Comparison of ENCODE assay signal across 13 cellular contexts in the genomic region with DNA sequence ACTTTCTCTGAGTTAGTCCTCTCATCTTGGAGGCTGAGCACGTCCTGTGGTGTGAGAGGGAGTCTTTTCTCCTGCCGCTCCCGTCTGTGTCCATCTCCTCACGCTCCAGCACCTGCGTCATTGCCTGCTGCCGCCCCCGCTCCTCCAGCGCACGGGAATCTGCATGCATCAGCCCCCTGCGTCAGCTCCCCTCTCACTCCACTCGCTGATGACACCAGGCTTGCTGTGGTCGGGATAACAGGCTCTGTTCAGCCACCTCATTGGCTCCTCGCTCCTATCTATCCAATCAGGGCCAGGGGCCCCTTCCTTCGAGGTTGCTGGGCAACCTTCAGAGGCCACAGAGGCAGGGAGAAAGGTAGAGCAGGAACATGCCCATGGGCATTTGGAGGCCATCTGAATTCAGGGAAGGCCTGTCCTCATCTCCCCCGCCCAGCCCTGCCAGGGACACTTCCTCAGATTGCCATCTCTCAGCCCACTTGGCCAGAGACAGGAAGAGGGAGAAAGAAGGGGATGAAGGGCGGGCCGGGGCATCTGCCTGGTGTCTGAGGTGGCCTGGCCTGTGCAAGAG. TPM values are rescaled to one million over a fixed set of nuclear protein-coding genes. Genes with fewer than 3 reads are reported as not detected.
DNase-seq lines count a peak whose midpoint lies in the region; ATAC-seq and TF ChIP-seq lines count a peak whose summit lies in the region.
"Had no signal": no experiment of that assay in that cellular context is flagged by ENCODE, and none has a peak within 500 bp of the region (broad histone marks: within the 10 kb centered on the region; RNA-seq: fewer than 3 reads in every experiment).

No MANE protein-coding gene starts in this region.

- WGBS in mesendoderm (ENCODE audit: extremely low coverage, insufficient coverage, low lambda C conversion rate), result no CpG with 5 or more reads among the region's 17 CpGs

- H3K27ac Mint-ChIP-seq in chondrocyte (ENCODE audit: unreplicated experiment), result no peak overlapping the region
- H3K27ac Mint-ChIP-seq in CD4-positive, alpha-beta T cell, result no peak overlapping the region
- H3K27ac Mint-ChIP-seq: CD8-positive, alpha-beta T cell had no signal

- H3K56ac ChIP-seq in mesendoderm (ENCODE audit: low read length), result no peak overlapping the region

- H2BK5ac ChIP-seq in mesendoderm (ENCODE audit: low read length), result no peak overlapping the region

- H3K9me3 Mint-ChIP-seq in chondrocyte (ENCODE audit: low read depth), result no peaks in the 10 kb centered on the region
- H3K9me3 Mint-ChIP-seq in CD4-positive, alpha-beta T cell, result no peaks in the 10 kb centered on the region
- H3K9me3 Mint-ChIP-seq: CD8-positive, alpha-beta T cell had no signal

- no peaks in the 10 kb centered on the region for H3K79me2 ChIP-seq in mesendoderm (ENCODE audit: control insufficient read depth, insufficient read depth, low read length)

- H3K36me3 ChIP-seq in BE2C (no peaks in the 10 kb centered on the region), mesendoderm (ENCODE audit: control insufficient read depth, insufficient read depth, low read length) (no peaks in the 10 kb centered on the region)
- H3K36me3 ChIP-seq: thoracic aorta had no signal

- no peak overlapping the region for H3K9ac ChIP-seq in mesendoderm (ENCODE audit: low read length)

- no peak overlapping the region for H2AK5ac ChIP-seq in mesendoderm (ENCODE audit: low read length)

- H3K36me3 Mint-ChIP-seq in chondrocyte (ENCODE audit: low read depth), result no peaks in the 10 kb centered on the region
- H3K36me3 Mint-ChIP-seq in CD4-positive, alpha-beta T cell (ENCODE audit: low read depth), result no peaks in the 10 kb centered on the region
- H3K36me3 Mint-ChIP-seq: CD8-positive, alpha-beta T cell had no signal

- H3K9me3 ChIP-seq in BE2C, result no peaks in the 10 kb centered on the region
- H3K9me3 ChIP-seq in CD4-positive, alpha-beta T cell (ENCODE audit: control insufficient read depth, low read length), result no peaks in the 10 kb centered on the region
- H3K9me3 ChIP-seq: thoracic aorta had no signal

- H3K27ac ChIP-seq in mesendoderm (ENCODE audit: low read depth, low read length), result no peak overlapping the region
- H3K27ac ChIP-seq in CD4-positive, alpha-beta T cell (ENCODE audit: low read depth, low read length), result no peak overlapping the region
- H3K27ac ChIP-seq: thoracic aorta had no signal

- H3K4me1 ChIP-seq in BE2C, result peaks cover 22% of the 10 kb centered on the region
- H3K4me1 ChIP-seq in mesendoderm (ENCODE audit: control insufficient read depth, low read depth, low read length), result no peaks in the 10 kb centered on the region

- no peaks in the 10 kb centered on the region for H3K79me1 ChIP-seq in mesendoderm (ENCODE audit: low read length)

- TF ChIP-seq CTCF in BE2C (IDR thresholded peaks at IDR 0.05; ENCODE audit: low read depth, low read length) (no peak), chondrocyte (IDR thresholded peaks at IDR 0.05) (no peak)
- no peak for TF ChIP-seq CTCF in CD4-positive, alpha-beta T cell (IDR thresholded peaks at IDR 0.05)

- DNase-seq in BE2C, result peak; percentile 78
- DNase-seq in NCI-H146 (lab: John Stamatoyannopoulos, UW), result peak; percentile 57
- peak; percentile 82 for DNase-seq in chondrocyte (ENCODE audit: low spot score)
- peak; percentile 92 for DNase-seq in mesendoderm
- DNase-seq in NCI-H1105 treated with DMSO at 0.1 percent for 48 hours (lab: John Stamatoyannopoulos, UW), result no peak
- no peak for DNase-seq in NK-92 (lab: John Stamatoyannopoulos, UW; ENCODE audit: unreplicated experiment)
- no peak for DNase-seq in CD4-positive, alpha-beta T cell
- no peak for DNase-seq in NCI-H187 treated with DMSO at 0.1 percent for 48 hours (lab: John Stamatoyannopoulos, UW)
- DNase-seq: activated T-cell treated with anti-CD3 and anti-CD28 coated beads, Interleukin-2, amount 50 U/mL, for 48 hours; CD8-positive, alpha-beta T cell; PC-3 had no signal

- intact Hi-C loops in CD4-positive, alpha-beta T cell (cut with DNase I, micrococcal nuclease), result no loop called here

- CTCF ChIA-PET in CD4-positive, alpha-beta T cell (lab: Charles Lee), result no interaction called here

- POLR2A ChIA-PET in CD4-positive, alpha-beta T cell (lab: Charles Lee), result no interaction called here

- no peak overlapping the region for H3K23ac ChIP-seq in mesendoderm (ENCODE audit: low read length)

- H3K27me3 ChIP-seq in BE2C (no peaks in the 10 kb centered on the region), mesendoderm (ENCODE audit: insufficient read depth, low read length, poor library complexity) (no peaks in the 10 kb centered on the region)
- peaks cover 5% of the 10 kb centered on the region for H3K27me3 ChIP-seq in CD4-positive, alpha-beta T cell (ENCODE audit: control insufficient read depth, insufficient read depth, low read length)

- no peak overlapping the region for H4K8ac ChIP-seq in mesendoderm (ENCODE audit: low read depth, low read length)

- no peak overlapping the region for H3K18ac ChIP-seq in mesendoderm (ENCODE audit: low read length)

- no peaks in the 10 kb centered on the region for H3K27me3 Mint-ChIP-seq in chondrocyte (ENCODE audit: low read depth)
- peaks cover 4% of the 10 kb centered on the region for H3K27me3 Mint-ChIP-seq in CD4-positive, alpha-beta T cell

- H3K4me1 Mint-ChIP-seq in chondrocyte (ENCODE audit: low read depth), result peaks cover 9% of the 10 kb centered on the region
- no peaks in the 10 kb centered on the region for H3K4me1 Mint-ChIP-seq in CD4-positive, alpha-beta T cell (ENCODE audit: low read depth)

- no peak overlapping the region for H2BK120ac ChIP-seq in mesendoderm (ENCODE audit: low read depth, low read length)

- H3K4me3 ChIP-seq in BE2C (ENCODE audit: low read depth, low read length) (peak overlapping the region; percentile 43), mesendoderm (ENCODE audit: low read length) (no peak overlapping the region)
- H3K4me3 ChIP-seq: lung, thoracic aorta had no signal

- no peak overlapping the region for H3K4ac ChIP-seq in mesendoderm (ENCODE audit: low read depth, low read length)

- no peak overlapping the region for H2BK15ac ChIP-seq in mesendoderm (replicated peaks; ENCODE audit: low read depth)

- ATAC-seq in CD4-positive, alpha-beta T cell (ENCODE audit: poor library complexity), result no peak
- ATAC-seq: CD8-positive, alpha-beta T cell; PC-3 had no signal

- H4K5ac ChIP-seq in mesendoderm (ENCODE audit: low read length), result no peak overlapping the region

- H3K4me2 ChIP-seq in mesendoderm (ENCODE audit: low read length), result no peak overlapping the region

- no peak overlapping the region for H3K4me3 Mint-ChIP-seq in chondrocyte (ENCODE audit: unreplicated experiment)
- H3K4me3 Mint-ChIP-seq in CD4-positive, alpha-beta T cell, result no peak overlapping the region
- H3K4me3 Mint-ChIP-seq: CD8-positive, alpha-beta T cell had no signal

RNA-seq across cellular contexts. Expression of gene ZNF185, which starts 9.3 kb away (rescaled TPM):
- 0.36 TPM for polyA plus RNA-seq in BE2C (2012; ENCODE audit: insufficient read depth, insufficient read length, low read depth)
- total RNA-seq in chondrocyte, result 6.0 to 14.0 TPM (median 13.7 TPM) in 3 replicates
- polyA plus RNA-seq in mesendoderm (2013, experiment 1 of 2), result 4.5 TPM
- 4.4 TPM for polyA plus RNA-seq in mesendoderm (2013, experiment 2 of 2)
- total RNA-seq in CD4-positive, alpha-beta T cell, result 1 to 10 TPM; 1.4 to 1.5 TPM

Comparison
In these comparisons a context has a peak if more than half of its experiments do, and no peak if none do; other contexts are left out.
1. DNase-seq: peak in BE2C (single experiment), NCI-H146 (single experiment), chondrocyte (single experiment) and mesendoderm (single experiment); none in NCI-H1105 treated with DMSO at 0.1 percent for 48 hours (single experiment), NK-92 (single experiment), CD4-positive, alpha-beta T cell (0 of 10) and NCI-H187 treated with DMSO at 0.1 percent for 48 hours (single experiment).